In the genomic region with DNA sequence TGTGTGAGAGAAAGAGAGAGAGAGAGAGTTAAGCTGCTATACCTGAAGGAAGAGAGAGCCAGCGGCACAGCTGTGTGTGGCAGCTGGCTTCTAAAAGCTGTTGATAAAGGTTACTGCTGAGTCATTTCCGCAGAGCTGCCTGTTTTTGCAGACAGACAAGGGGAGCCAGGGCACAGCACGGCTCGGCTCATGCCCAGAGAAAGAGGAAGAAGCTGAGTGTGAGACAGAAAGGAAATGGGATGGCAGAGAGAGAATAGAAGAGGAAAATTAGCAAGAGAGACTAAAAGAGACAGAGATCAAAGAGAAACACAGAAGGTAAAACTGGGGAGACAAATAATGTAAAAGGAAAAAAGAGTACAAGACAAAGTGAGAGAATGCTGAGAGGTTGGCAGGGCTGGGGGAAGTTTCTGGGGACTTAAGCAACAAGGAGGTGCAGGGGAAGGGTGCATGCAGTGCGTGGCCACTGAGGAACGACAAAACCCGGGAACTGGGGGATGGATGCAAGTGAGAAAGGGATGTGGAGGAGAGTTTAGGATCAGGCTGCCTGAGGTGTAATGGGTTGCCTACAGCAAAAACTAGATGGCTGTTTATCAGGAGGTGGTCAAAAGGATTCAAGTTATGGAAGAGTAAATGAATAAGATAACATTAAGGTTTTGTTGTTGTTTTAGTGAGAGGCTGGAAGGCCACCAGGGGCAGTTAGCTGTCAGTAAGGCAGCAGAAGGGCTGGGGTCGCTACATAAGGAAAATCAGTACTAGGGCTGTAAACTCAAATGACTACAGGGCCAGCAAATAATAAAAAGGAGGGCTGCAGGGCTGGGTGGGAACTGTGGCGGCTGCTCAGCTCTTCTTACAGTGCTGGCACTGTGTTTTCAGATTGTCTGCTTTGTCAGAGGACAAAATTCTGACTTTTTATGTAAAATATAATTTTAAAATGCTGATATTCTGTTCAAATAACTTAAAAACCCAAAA, we compare ENCODE assay signal across 8 cellular contexts. TPM values are rescaled to one million over a fixed set of nuclear protein-coding genes. Genes with fewer than 3 reads are reported as not detected.
A peak's percentile ranks its signal among the peaks of the same experiment; 100 is the strongest.
DNase-seq lines count a peak whose midpoint lies in the region; ATAC-seq and TF ChIP-seq lines count a peak whose summit lies in the region.

No MANE protein-coding gene starts in this region.

- no peaks in the 10 kb centered on the region for H3K27me3 Mint-ChIP-seq in CD4-positive, alpha-beta memory T cell
- H3K27me3 Mint-ChIP-seq in mesothelial cell of epicardium (ENCODE audit: low read depth), result peaks cover 4% of the 10 kb centered on the region

- no peaks in the 10 kb centered on the region for H3K9me3 ChIP-seq in CD4-positive, alpha-beta memory T cell (ENCODE audit: control insufficient read depth in 1 of 2, low read length in 2 of 2)
- H3K9me3 ChIP-seq in endocrine pancreas (ENCODE audit: control insufficient read depth, low read length), result no peaks in the 10 kb centered on the region

- H3K36me3 ChIP-seq in CD4-positive, alpha-beta memory T cell (ENCODE audit: insufficient read depth, low read length), result no peaks in the 10 kb centered on the region
- H3K36me3 ChIP-seq in endocrine pancreas (ENCODE audit: control insufficient read depth, insufficient read depth, low read length), result no peaks in the 10 kb centered on the region

- peak overlapping the region; percentile 65 for H3K27ac ChIP-seq in CD4-positive, alpha-beta memory T cell (ENCODE audit: low read depth, low read length)

- CTCF ChIA-PET in CD4-positive, alpha-beta memory T cell (lab: Charles Lee; ENCODE audit: partially characterized antibody), result interaction anchor here (1.9 to 4.2 kb wide), 2 partner anchors 12 to 116 kb away, joined by 5 to 26 read pairs; no protein-coding TSS in a partner anchor

- peaks cover 37 to 54% (median 46%) of the 10 kb centered on the region in 4 donors for H3K4me1 Mint-ChIP-seq in CD4-positive, alpha-beta memory T cell
- H3K4me1 Mint-ChIP-seq in mesothelial cell of epicardium, result peaks cover 31% of the 10 kb centered on the region

- H3K4me3 Mint-ChIP-seq in CD4-positive, alpha-beta memory T cell, result peak overlapping the region; percentile 82 to 96 (median 89)
- peak overlapping the region; percentile 33 for H3K4me3 Mint-ChIP-seq in mesothelial cell of epicardium

- DNase-seq in CD4-positive, alpha-beta memory T cell, result peak; percentile 77 to 94 (median 84)
- DNase-seq in HS-27A (ENCODE audit: low read depth), result peak; percentile 68
- peak; percentile 96 for DNase-seq in NOMO-1 treated with DMSO at 0.1 percent for 48 hours (lab: John Stamatoyannopoulos, UW; ENCODE audit: unreplicated experiment)
- peak; percentile 72 for DNase-seq in activated CD8-positive, alpha-beta memory T cell treated with anti-CD3 and anti-CD28 coated beads, Interleukin-2, amount 50 U/mL, for 1 hour (ENCODE audit: extremely low read depth)
- DNase-seq in mesothelial cell of epicardium (ENCODE audit: low spot score in 2 of 2, unreplicated experiment in 2 of 2), result no peak
- peak; percentile 46 to 52 for DNase-seq in stimulated activated CD8-positive, alpha-beta memory T cell treated with anti-CD3 and anti-CD28 coated beads, Interleukin-2, amount 100 ng/mL, for 48 hours (ENCODE audit: low read depth in 2 of 2)

- H3K4me1 ChIP-seq in CD4-positive, alpha-beta memory T cell (ENCODE audit: insufficient read depth, low read length), result peaks cover 50% of the 10 kb centered on the region
- peaks cover 17% of the 10 kb centered on the region for H3K4me1 ChIP-seq in endocrine pancreas (ENCODE audit: control insufficient read depth, insufficient read depth, low read length)

- no peaks in the 10 kb centered on the region for H3K27me3 ChIP-seq in CD4-positive, alpha-beta memory T cell (ENCODE audit: insufficient read depth, low read length)
- H3K27me3 ChIP-seq in endocrine pancreas (ENCODE audit: control insufficient read depth, insufficient read depth, low read length), result no peaks in the 10 kb centered on the region

- H3K36me3 Mint-ChIP-seq in CD4-positive, alpha-beta memory T cell, result peaks cover 0 to 2% of the 10 kb centered on the region in 2 donors
- H3K36me3 Mint-ChIP-seq in mesothelial cell of epicardium, result no peaks in the 10 kb centered on the region

- POLR2A ChIA-PET in CD4-positive, alpha-beta memory T cell (lab: Charles Lee; ENCODE audit: partially characterized antibody), result interaction anchor here (0.5 to 8.0 kb wide), 19 partner anchors 8 to 257 kb away, joined by 3 to 118 read pairs (median 6); partner anchors contain the start of genes HLA-A, POLR1H and PPP1R11

- no peaks in the 10 kb centered on the region for H3K9me3 Mint-ChIP-seq in CD4-positive, alpha-beta memory T cell
- no peaks in the 10 kb centered on the region for H3K9me3 Mint-ChIP-seq in mesothelial cell of epicardium

- no peak for TF ChIP-seq CTCF in mesothelial cell of epicardium (IDR thresholded peaks at IDR 0.05; ENCODE audit: unreplicated experiment)

- intact Hi-C loops in CD4-positive, alpha-beta memory T cell (cut with micrococcal nuclease), result loop anchor here (1.0 to 5.0 kb wide), 6 partner anchors 23 to 258 kb away; partner anchors contain the start of genes HLA-A, HLA-F and PPP1R11

- peak; percentile 88 for ATAC-seq in GM19467 (IDR thresholded peaks at IDR 0.05; ENCODE audit: unreplicated experiment)

- H3K4me3 ChIP-seq in CD4-positive, alpha-beta memory T cell (ENCODE audit: low read length in 2 of 2), result peak overlapping the region; percentile 24 to 57
- peak overlapping the region; percentile 67 for H3K4me3 ChIP-seq in endocrine pancreas (ENCODE audit: control insufficient read depth, insufficient read depth, low read length)

- peak overlapping the region; percentile 80 for H3K9ac ChIP-seq in endocrine pancreas (ENCODE audit: control insufficient read depth, insufficient read depth, low read length)

- peak overlapping the region; percentile 89 to 99 (median 93) for H3K27ac Mint-ChIP-seq in CD4-positive, alpha-beta memory T cell
- H3K27ac Mint-ChIP-seq in mesothelial cell of epicardium, result peak overlapping the region; percentile 90

RNA-seq across cellular contexts. Expression of gene HLA-A, which starts 22.9 kb away (rescaled TPM):
- total RNA-seq in CD4-positive, alpha-beta memory T cell, result 1,000 to 10,000 TPM; 2,115 to 2,200 TPM
- polyA plus RNA-seq in CD4-positive, alpha-beta memory T cell, result 1,000 to 10,000 TPM; 2,923 to 3,137 TPM
- 112 to 115 TPM (median 113 TPM) in 3 replicates for total RNA-seq in mesothelial cell of epicardium

Comparison
In these comparisons a context has a peak if more than half of its experiments do, and no peak if none do; other contexts are left out.
1. DNase-seq: peak in CD4-positive, alpha-beta memory T cell (5 of 5), HS-27A (single experiment), NOMO-1 treated with DMSO at 0.1 percent for 48 hours (single experiment), activated CD8-positive, alpha-beta memory T cell treated with anti-CD3 and anti-CD28 coated beads, Interleukin-2, amount 50 U/mL, for 1 hour (single experiment) and stimulated activated CD8-positive, alpha-beta memory T cell treated with anti-CD3 and anti-CD28 coated beads, Interleukin-2, amount 100 ng/mL, for 48 hours (2 of 2); none in mesothelial cell of epicardium (0 of 2).
2. RNA of gene HLA-A, which starts 22.9 kb away (total RNA-seq): 2,115 to 2,200 TPM in CD4-positive, alpha-beta memory T cell; 112 to 115 TPM in mesothelial cell of epicardium; every median in the first group is over 10 times any median in the second.